In the genomic region with DNA sequence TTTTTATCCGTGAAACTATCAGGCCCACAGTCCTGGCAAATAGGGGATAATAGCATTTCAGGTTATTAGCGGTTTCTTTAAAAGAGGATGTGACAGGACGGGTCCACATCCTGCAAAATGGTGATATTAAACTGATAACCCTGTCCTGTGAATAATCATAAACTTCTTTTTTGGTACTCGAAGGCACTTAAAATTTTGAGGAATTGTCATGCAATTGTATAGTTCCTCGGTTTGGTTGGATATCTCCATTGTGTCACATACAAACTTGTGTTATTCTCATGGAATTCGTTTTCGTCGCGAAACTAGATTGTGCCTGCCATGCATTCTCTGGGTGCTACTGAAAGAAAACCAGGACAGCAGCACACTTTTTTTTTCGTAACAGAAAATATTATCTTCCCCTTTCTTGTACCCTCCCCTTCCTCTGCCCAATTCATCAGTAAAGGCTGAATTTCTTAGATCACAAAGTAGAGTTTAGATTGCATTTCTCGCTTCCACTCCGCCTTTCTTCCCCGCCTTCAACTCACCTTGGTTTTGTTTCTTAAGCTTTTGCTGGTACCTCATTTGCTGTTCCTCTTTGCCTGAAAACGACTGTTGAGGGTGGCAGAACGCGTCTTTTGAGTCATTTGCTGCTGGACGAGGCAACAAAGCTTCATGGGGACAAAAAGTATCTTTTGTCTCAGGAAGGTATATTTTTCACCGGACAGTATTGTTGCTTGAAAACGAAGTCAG, we compare ENCODE assay signal across 8 cellular contexts. TPM values are rescaled to one million over a fixed set of nuclear protein-coding genes. Genes with fewer than 3 reads are reported as not detected.
DNase-seq lines count a peak whose midpoint lies in the region; ATAC-seq lines count a peak whose summit lies in the region.

No MANE protein-coding gene starts in this region.

- H3K4me3 ChIP-seq in HAP-1 (peak overlapping the region; percentile 70), iPS-20b (ENCODE audit: low read length) (peak overlapping the region; percentile 85), subcutaneous abdominal adipose tissue (ENCODE audit: low read depth in 1 of 5, low read length in 5 of 5) (peak overlapping the region; percentile 84 to 98 (median 88))

- peaks cover 3% of the 10 kb centered on the region for H3K27me3 Mint-ChIP-seq in activated T-helper 1 cell treated with anti-CD3 and anti-CD28 coated beads, Interleukin-12 subunit alpha, Interleukin-12 subunit beta, Interleukin-2, Interleukin-4 antibody, amounts not matched to agents 30 ng/mL and 10 ng/mL and 1 ng/mL, durations not matched to agents 14 hours and 24 hours and 36 hours (ENCODE audit: insufficient read depth)

- no peaks in the 10 kb centered on the region for H3K27me3 ChIP-seq in HAP-1 (ENCODE audit: low read depth)
- H3K27me3 ChIP-seq in iPS-20b (ENCODE audit: insufficient read depth, low read length) = peaks cover 21% of the 10 kb centered on the region
- H3K27me3 ChIP-seq in subcutaneous abdominal adipose tissue (ENCODE audit: control insufficient read depth in 5 of 5, insufficient read depth in 4 of 5, low read length in 5 of 5) = no peaks in the 10 kb centered on the region

- no peaks in the 10 kb centered on the region for H3K9me3 Mint-ChIP-seq in activated T-helper 1 cell treated with anti-CD3 and anti-CD28 coated beads, Interleukin-12 subunit alpha, Interleukin-12 subunit beta, Interleukin-2, Interleukin-4 antibody, amounts not matched to agents 30 ng/mL and 10 ng/mL and 1 ng/mL, durations not matched to agents 14 hours and 24 hours and 36 hours

- DNase-seq in GM04503 (ENCODE audit: low read depth) = peak; percentile 5
- no peak for DNase-seq in HAP-1 (ENCODE audit: low spot score in 2 of 2)
- no peak for DNase-seq in activated T-helper 1 cell treated with anti-CD3 and anti-CD28 coated beads, Interleukin-12 subunit alpha, Interleukin-12 subunit beta, Interleukin-2, Interleukin-4 antibody, amounts not matched to agents 30 ng/mL and 10 ng/mL and 1 ng/mL, durations not matched to agents 14 hours and 24 hours and 36 hours (ENCODE audit: low spot score)
- DNase-seq in NCI-H526 treated with DMSO at 0.1 percent for 48 hours (lab: John Stamatoyannopoulos, UW) = no peak

- no peaks in the 10 kb centered on the region for H3K36me3 ChIP-seq in HAP-1 (replicated peaks)
- H3K36me3 ChIP-seq in iPS-20b (ENCODE audit: insufficient read depth, low read depth, low read length) = peaks cover under 1% of the 10 kb centered on the region; the same call in 1 of the 2 replicates
- no peaks in the 10 kb centered on the region for H3K36me3 ChIP-seq in subcutaneous abdominal adipose tissue (ENCODE audit: control insufficient read depth in 5 of 5, insufficient read depth in 5 of 5, low read length in 5 of 5)

- H3K4me1 ChIP-seq in HAP-1 = peaks cover 20% of the 10 kb centered on the region
- peaks cover 3% of the 10 kb centered on the region; the same call in 1 of the 2 replicates for H3K4me1 ChIP-seq in iPS-20b (ENCODE audit: insufficient read depth, low read length)
- peaks cover 0 to 47% (median 38%) of the 10 kb centered on the region in 5 donors for H3K4me1 ChIP-seq in subcutaneous abdominal adipose tissue (ENCODE audit: control insufficient read depth in 5 of 5, insufficient read depth in 5 of 5, low read length in 5 of 5)

- peak overlapping the region; percentile 93 for H3K4me3 Mint-ChIP-seq in activated T-helper 1 cell treated with anti-CD3 and anti-CD28 coated beads, Interleukin-12 subunit alpha, Interleukin-12 subunit beta, Interleukin-2, Interleukin-4 antibody, amounts not matched to agents 30 ng/mL and 10 ng/mL and 1 ng/mL, durations not matched to agents 14 hours and 24 hours and 36 hours

- intact Hi-C loops in activated T-helper 1 cell treated with anti-CD3 and anti-CD28 coated beads, Interleukin-12 subunit alpha, Interleukin-12 subunit beta, Interleukin-2, Interleukin-4 antibody, amounts not matched to agents 30 ng/mL and 10 ng/mL and 1 ng/mL, durations not matched to agents 14 hours and 24 hours and 36 hours (cut with micrococcal nuclease) = loop anchor here (1.0 to 5.0 kb wide), 5 partner anchors 8 to 210 kb away; partner anchors contain the start of gene STK39

- in situ Hi-C loops in HAP-1 (cut with MboI; ENCODE audit: low sequenced_read_pairs) = no loop called here

- peaks cover 51% of the 10 kb centered on the region for H3K4me1 Mint-ChIP-seq in activated T-helper 1 cell treated with anti-CD3 and anti-CD28 coated beads, Interleukin-12 subunit alpha, Interleukin-12 subunit beta, Interleukin-2, Interleukin-4 antibody, amounts not matched to agents 30 ng/mL and 10 ng/mL and 1 ng/mL, durations not matched to agents 14 hours and 24 hours and 36 hours (ENCODE audit: low read depth)

- peaks cover 9% of the 10 kb centered on the region for H3K36me3 Mint-ChIP-seq in activated T-helper 1 cell treated with anti-CD3 and anti-CD28 coated beads, Interleukin-12 subunit alpha, Interleukin-12 subunit beta, Interleukin-2, Interleukin-4 antibody, amounts not matched to agents 30 ng/mL and 10 ng/mL and 1 ng/mL, durations not matched to agents 14 hours and 24 hours and 36 hours (ENCODE audit: low read depth)

- H3K27ac Mint-ChIP-seq in activated T-helper 1 cell treated with anti-CD3 and anti-CD28 coated beads, Interleukin-12 subunit alpha, Interleukin-12 subunit beta, Interleukin-2, Interleukin-4 antibody, amounts not matched to agents 30 ng/mL and 10 ng/mL and 1 ng/mL, durations not matched to agents 14 hours and 24 hours and 36 hours = peak overlapping the region; percentile 74

- no peak overlapping the region for H3K27ac ChIP-seq in iPS-20b (ENCODE audit: low read length)
- H3K27ac ChIP-seq in subcutaneous abdominal adipose tissue (ENCODE audit: low read depth, low read length) = peak overlapping the region; percentile 70

- ATAC-seq in GM19328 (IDR thresholded peaks at IDR 0.05; ENCODE audit: unreplicated experiment) (no peak), HG03095 (IDR thresholded peaks at IDR 0.05; ENCODE audit: unreplicated experiment) (no peak)

- H3K9ac ChIP-seq in iPS-20b (ENCODE audit: low read depth, low read length) (peak overlapping the region; percentile 63; the same call in 1 of the 2 replicates), subcutaneous abdominal adipose tissue (ENCODE audit: low read length in 5 of 5) (peak overlapping the region in 4 of 5 donors; percentile 21 to 82 (median 57))

- H3K9me3 ChIP-seq in HAP-1 (no peaks in the 10 kb centered on the region), iPS-20b (ENCODE audit: insufficient read depth, low read depth, low read length) (no peaks in the 10 kb centered on the region), subcutaneous abdominal adipose tissue (ENCODE audit: control insufficient read depth in 5 of 5, low read length in 5 of 5) (peaks cover 0 to 4% (median 0%) of the 10 kb centered on the region in 5 donors)

RNA-seq across cellular contexts. Expression of gene CERS6, which starts 1.3 kb away (rescaled TPM):
- total RNA-seq in activated T-helper 1 cell treated with anti-CD3 and anti-CD28 coated beads, Interleukin-12 subunit alpha, Interleukin-12 subunit beta, Interleukin-2, Interleukin-4 antibody, amounts not matched to agents 30 ng/mL and 10 ng/mL and 1 ng/mL, durations not matched to agents 14 hours and 24 hours and 36 hours = 27.0 and 27.1 TPM in 2 replicates
